Comparison of ENCODE assay signal across 9 cellular contexts in genomic region chr17:49187301-49187700, GRCh38. TPM values are rescaled to one million over a fixed set of nuclear protein-coding genes. Genes with fewer than 3 reads are reported as not detected.
"Had no signal": no experiment of that assay in that cellular context is flagged by ENCODE, and none has a peak within 500 bp of the region (broad histone marks: within the 10 kb centered on the region; RNA-seq: fewer than 3 reads in every experiment).

No MANE protein-coding gene starts in this region.

- H3K4me3 Mint-ChIP-seq: GM23338, H9, HFFc6 had no signal

- H3K27ac Mint-ChIP-seq: GM23338, H9, HFFc6, IgD-negative memory B cell had no signal

- DNase-seq: H9, HFFc6, KBM-7 had no signal

- H3K4me3 ChIP-seq: GM23338 had no signal

- H3K36me3 Mint-ChIP-seq: IgD-negative memory B cell had no signal

- H3K27ac ChIP-seq: HL-60 had no signal

- H3K27me3 Mint-ChIP-seq: IgD-negative memory B cell had no signal

RNA-seq across cellular contexts. Expression of gene GNGT2, which starts 23.1 kb away (rescaled TPM):
- total RNA-seq: HepG2, HFFc6 had no signal
- polyA plus RNA-seq: HepG2 had no signal

RNA-seq across cellular contexts. Expression of gene ABI3, which starts 23.2 kb away (rescaled TPM):
- total RNA-seq: HepG2 had no signal
- polyA plus RNA-seq: HepG2 had no signal

RNA-seq across cellular contexts. Expression of gene PHOSPHO1, which starts 43.3 kb away (rescaled TPM):
- total RNA-seq: HepG2, HT1080 had no signal
- polyA plus RNA-seq: HepG2 had no signal

RNA-seq across cellular contexts. Expression of gene B4GALNT2, which starts 54.7 kb away (rescaled TPM):
- total RNA-seq: GM23338, H1, H9, HepG2, HFFc6, HT1080 had no signal
- polyA plus RNA-seq: GM23338, H1, HepG2, IgD-negative memory B cell had no signal
